17 cellular contexts compared by ENCODE assay signal in the genomic region with DNA sequence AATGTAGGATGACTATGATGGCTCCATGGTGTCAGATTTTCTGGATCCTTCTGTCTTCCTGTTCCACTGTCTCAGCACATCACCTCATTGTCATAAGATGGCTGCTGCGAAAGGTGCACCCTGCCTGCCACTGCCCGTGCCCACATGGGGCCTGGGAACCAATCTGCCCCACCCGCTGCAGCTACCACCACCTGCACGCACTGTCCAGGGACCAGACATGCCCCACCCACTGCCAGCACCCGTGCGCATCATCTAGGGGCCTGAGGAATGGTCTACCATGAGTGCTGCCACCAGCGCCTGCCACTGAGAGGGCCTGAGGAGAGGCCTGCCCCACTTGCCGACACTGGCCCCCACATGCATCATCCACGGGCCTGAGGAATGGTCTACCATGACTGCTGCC. TPM values are rescaled to one million over a fixed set of nuclear protein-coding genes. Genes with fewer than 3 reads are reported as not detected.
DNase-seq lines count a peak whose midpoint lies in the region; ATAC-seq and TF ChIP-seq lines count a peak whose summit lies in the region.
"Had no signal": no experiment of that assay in that cellular context is flagged by ENCODE, and none has a peak within 500 bp of the region (broad histone marks: within the 10 kb centered on the region; RNA-seq: fewer than 3 reads in every experiment).

No MANE protein-coding gene starts in this region.

- H2BK12ac ChIP-seq in trophoblast cell (ENCODE audit: low read length) = no peak overlapping the region

- in situ Hi-C loops in G401 (cut with HindIII; ENCODE audit: low sequenced_read_pairs) = no loop called here

- H3K79me2 ChIP-seq in trophoblast cell (ENCODE audit: control insufficient read depth, insufficient read depth, low read length, poor library complexity) = no peaks in the 10 kb centered on the region

- TF ChIP-seq EP300 in esophagus muscularis mucosa (IDR thresholded peaks at IDR 0.05) = no peak

- H3K36me3 ChIP-seq in left ventricle myocardium inferior = peaks cover 10% of the 10 kb centered on the region
- H3K36me3 ChIP-seq in H7 (replicated peaks; ENCODE audit: control insufficient read depth, insufficient read depth, low read length) = no peaks in the 10 kb centered on the region
- H3K36me3 ChIP-seq in esophagus muscularis mucosa = peaks cover 0 to 8% (median 0%) of the 10 kb centered on the region in 4 donors
- H3K36me3 ChIP-seq in trophoblast cell (ENCODE audit: control insufficient read depth in 1 of 2, insufficient read depth in 2 of 2, low read length in 2 of 2) = no peaks in the 10 kb centered on the region

- peak; percentile 59 for DNase-seq in cardiac septum (ENCODE audit: low spot score)
- DNase-seq in left ventricle myocardium inferior = no peak
- DNase-seq in H7 = peak; percentile 19
- peak; percentile 42 for DNase-seq in esophagus muscularis mucosa (ENCODE audit: extremely low spot score)
- no peak for DNase-seq in trophoblast cell
- DNase-seq in G401 (ENCODE audit: low spot score) = no peak
- DNase-seq in MV-4-11 (lab: John Stamatoyannopoulos, UW) = no peak
- DNase-seq: ACHN; AML-193; CD4-positive, alpha-beta memory T cell; DMS79 treated with DMSO at 0.1 percent for 48 hours; HCEC 1CT; HFFc6 had no signal

- H3K4me1 ChIP-seq in left ventricle myocardium inferior (no peaks in the 10 kb centered on the region), esophagus muscularis mucosa (no peaks in the 10 kb centered on the region), trophoblast cell (ENCODE audit: control insufficient read depth in 1 of 2, insufficient read depth in 2 of 2, low read length in 2 of 2) (no peaks in the 10 kb centered on the region)

- no peak overlapping the region for H4K8ac ChIP-seq in trophoblast cell (ENCODE audit: low read depth, low read length)

- no peak overlapping the region for H4K12ac ChIP-seq in trophoblast cell (ENCODE audit: low read depth, low read length)

- H3K4me3 ChIP-seq in left ventricle myocardium inferior = no peak overlapping the region
- no peak overlapping the region for H3K4me3 ChIP-seq in H7 (ENCODE audit: insufficient read depth, low read depth, low read length)
- no peak overlapping the region for H3K4me3 ChIP-seq in esophagus muscularis mucosa
- H3K4me3 ChIP-seq in trophoblast cell (ENCODE audit: low read depth, low read length) = peak overlapping the region; percentile 53

- TF ChIP-seq CTCF in left ventricle myocardium inferior (IDR thresholded peaks at IDR 0.05; ENCODE audit: borderline replicate concordance) = no peak
- no peak for TF ChIP-seq CTCF in esophagus muscularis mucosa (IDR thresholded peaks at IDR 0.05)

- H2AK5ac ChIP-seq in trophoblast cell (ENCODE audit: low read length) = no peak overlapping the region

- no peak overlapping the region for H3K9ac ChIP-seq in trophoblast cell (ENCODE audit: low read length)
- H3K9ac ChIP-seq: KMS-11 had no signal

- no peak overlapping the region for H3K14ac ChIP-seq in trophoblast cell (ENCODE audit: low read length)

- no peak overlapping the region for H4K91ac ChIP-seq in trophoblast cell (ENCODE audit: low read depth, low read length)

- no peak overlapping the region for H3K18ac ChIP-seq in trophoblast cell (ENCODE audit: low read length)

- no peak overlapping the region for H3K4ac ChIP-seq in trophoblast cell (ENCODE audit: low read depth, low read length)

- H3K79me1 ChIP-seq in trophoblast cell (ENCODE audit: low read length) = no peaks in the 10 kb centered on the region

- no peak overlapping the region for H2BK120ac ChIP-seq in trophoblast cell (ENCODE audit: insufficient read depth, low read length, poor library complexity)

- intact Hi-C loops in cardiac septum (cut with DNase I) = no loop called here
- intact Hi-C loops in left ventricle myocardium inferior (cut with micrococcal nuclease) = no loop called here
- intact Hi-C loops in esophagus muscularis mucosa (cut with DNase I) = no loop called here

- ATAC-seq in HG03439 (IDR thresholded peaks at IDR 0.05; ENCODE audit: unreplicated experiment) = no peak

- TF ChIP-seq POLR2A in esophagus muscularis mucosa (IDR thresholded peaks at IDR 0.05; ENCODE audit: low read depth) = no peak

- peaks cover 25% of the 10 kb centered on the region for H3K9me3 ChIP-seq in left ventricle myocardium inferior (replicated peaks)
- H3K9me3 ChIP-seq in esophagus muscularis mucosa = peaks cover 0 to 10% (median 4%) of the 10 kb centered on the region in 4 donors
- H3K9me3 ChIP-seq in trophoblast cell (ENCODE audit: insufficient read depth, low read depth, low read length) = peaks cover 5% of the 10 kb centered on the region

- WGBS in esophagus muscularis mucosa = 95% methylated on average over 6 of the region's 9 CpGs
- no CpG with 5 or more reads among the region's 9 CpGs for WGBS in trophoblast cell (ENCODE audit: extremely low coverage, insufficient coverage, insufficient read length)

- no peak overlapping the region for H2BK5ac ChIP-seq in trophoblast cell (ENCODE audit: low read depth, low read length, poor library complexity)

- no peak overlapping the region for H3K4me2 ChIP-seq in trophoblast cell (ENCODE audit: low read length)
- H3K4me2 ChIP-seq: KMS-11 had no signal

- no peak overlapping the region for H3K23ac ChIP-seq in trophoblast cell (ENCODE audit: low read length)

- H3K27me3 ChIP-seq in left ventricle myocardium inferior (ENCODE audit: low read depth) (no peaks in the 10 kb centered on the region), H7 (ENCODE audit: control insufficient read depth, insufficient read depth, low read length) (no peaks in the 10 kb centered on the region), esophagus muscularis mucosa (no peaks in the 10 kb centered on the region), trophoblast cell (ENCODE audit: insufficient read depth, low read length) (no peaks in the 10 kb centered on the region)

- H2AFZ ChIP-seq in trophoblast cell (ENCODE audit: insufficient read depth, low read length, poor library complexity) = no peak overlapping the region

- H3K27ac ChIP-seq in left ventricle myocardium inferior (replicated peaks) (no peak overlapping the region), esophagus muscularis mucosa (replicated peaks in 1 of 4) (no peak overlapping the region), trophoblast cell (ENCODE audit: low read depth, low read length) (no peak overlapping the region)
- H3K27ac ChIP-seq: C4-2B, KMS-11 had no signal

RNA-seq across cellular contexts. Expression of a gene that starts 23.8 kb away (rescaled TPM):
- total RNA-seq in cardiac septum (5.5 TPM), left ventricle myocardium inferior (4.2 TPM), esophagus muscularis mucosa (1 to 10 TPM; 1.2 to 2.5 (median 1.9) TPM)
- 0.04 and 0.42 TPM in 2 replicates for total RNA-seq in H7 (2014; rRNA removed; shearing (Covaris generic))
- 0.35 and 0.41 TPM in 2 replicates for polyA plus RNA-seq in trophoblast cell (2013)
- total RNA-seq in G401 (2014; rRNA removed; shearing (Covaris generic)) = 0.86 and 3.0 TPM in 2 replicates
- total RNA-seq: HT-29 had no signal
- polyA plus RNA-seq: CD4-positive, alpha-beta memory T cell had no signal

Comparison
In these comparisons a context has a peak if more than half of its experiments do, and no peak if none do; other contexts are left out.
1. DNase-seq: peak in cardiac septum (single experiment), H7 (single experiment) and esophagus muscularis mucosa (single experiment); none in left ventricle myocardium inferior (single experiment), trophoblast cell (0 of 2), G401 (single experiment) and MV-4-11 (single experiment).